In genomic region chr6:117481278-117481925, GRCh38 we compare ENCODE assay signal across 1 cellular context.
TF ChIP-seq lines count a peak whose summit lies in the region.

No MANE protein-coding gene starts in this region.

TF ChIP-seq in HepG2, 621 proteins besides CTCF, POLR2A, EP300 and RAD21 (continued from another document and continues in another):
- TF ChIP-seq HNF1A (IDR thresholded peaks at IDR 0.05; ENCODE audit: low read depth): no peak
- TF ChIP-seq HNF1A (CRISPR knock-in tag; IDR thresholded peaks at IDR 0.05; ENCODE audit: borderline replicate concordance): peak; percentile 37; the same call in 1 of the 2 replicates
- peak; percentile 95 for TF ChIP-seq ELF3 (CRISPR knock-in tag; IDR thresholded peaks at IDR 0.05)
- no peak for TF ChIP-seq HOXA9 (CRISPR knock-in tag; IDR thresholded peaks at IDR 0.05; ENCODE audit: borderline replicate concordance)
- TF ChIP-seq NFATC3 (CRISPR knock-in tag; IDR thresholded peaks at IDR 0.05): no peak
- TF ChIP-seq MED13 (CRISPR knock-in tag; IDR thresholded peaks at IDR 0.05): peak; percentile 87; the same call in 1 of the 2 replicates
- TF ChIP-seq MATR3 (CRISPR knock-in tag; IDR thresholded peaks at IDR 0.05): no peak
- peak; percentile 70; the same call in 1 of the 2 replicates for TF ChIP-seq TAF1 (CRISPR knock-in tag; IDR thresholded peaks at IDR 0.05)
- TF ChIP-seq NR2F2 (IDR thresholded peaks at IDR 0.05; ENCODE audit: borderline replicate concordance, low read depth): no peak; the same call in 1 of the 2 replicates
- TF ChIP-seq ISL2 (CRISPR knock-in tag; IDR thresholded peaks at IDR 0.05): peak; percentile 85
- TF ChIP-seq ZNF83 (CRISPR knock-in tag; IDR thresholded peaks at IDR 0.05; ENCODE audit: borderline replicate concordance): peak; percentile 55; the same call in 1 of the 2 replicates
- peak; percentile 24 for TF ChIP-seq STAG1 (CRISPR knock-in tag; IDR thresholded peaks at IDR 0.05)
- 0 out of 2 replicates have a peak, but pooled peaks have one; percentile 55 for TF ChIP-seq ZNF44 (CRISPR knock-in tag; IDR thresholded peaks at IDR 0.05)
- no peak for TF ChIP-seq PLRG1 (conservative IDR thresholded peaks at IDR 0.05)
- TF ChIP-seq ATRX (CRISPR knock-in tag; IDR thresholded peaks at IDR 0.05; ENCODE audit: borderline replicate concordance): no peak
- peak; percentile 80 for TF ChIP-seq ZNF768 (CRISPR knock-in tag; IDR thresholded peaks at IDR 0.05)
- no peak for TF ChIP-seq CREBL2 (CRISPR knock-in tag; IDR thresholded peaks at IDR 0.05; ENCODE audit: borderline replicate concordance)
- no peak for TF ChIP-seq HIVEP1 (CRISPR knock-in tag; IDR thresholded peaks at IDR 0.05)
- peak; percentile 78 for TF ChIP-seq KDM6A (CRISPR knock-in tag; IDR thresholded peaks at IDR 0.05; ENCODE audit: low read depth)
- peak; percentile 97 for TF ChIP-seq SALL1 (CRISPR knock-in tag; IDR thresholded peaks at IDR 0.05)
- TF ChIP-seq SKI (IDR thresholded peaks at IDR 0.05; ENCODE audit: partially characterized antibody): no peak
- no peak for TF ChIP-seq PHF5A (CRISPR knock-in tag; IDR thresholded peaks at IDR 0.05; ENCODE audit: low read depth, unreplicated experiment)
- no peak for TF ChIP-seq ZNF713 (CRISPR knock-in tag; IDR thresholded peaks at IDR 0.05)
- TF ChIP-seq ZNF317 (CRISPR knock-in tag; IDR thresholded peaks at IDR 0.05): peak; percentile 9; the same call in 1 of the 2 replicates
- TF ChIP-seq JDP2 (CRISPR knock-in tag; IDR thresholded peaks at IDR 0.05; ENCODE audit: borderline replicate concordance): no peak
- TF ChIP-seq ZNF17 (CRISPR knock-in tag; IDR thresholded peaks at IDR 0.05): no peak
- peak; percentile 53; the same call in 1 of the 2 replicates for TF ChIP-seq PHF8 (CRISPR knock-in tag; IDR thresholded peaks at IDR 0.05)
- TF ChIP-seq, protein P1, sequence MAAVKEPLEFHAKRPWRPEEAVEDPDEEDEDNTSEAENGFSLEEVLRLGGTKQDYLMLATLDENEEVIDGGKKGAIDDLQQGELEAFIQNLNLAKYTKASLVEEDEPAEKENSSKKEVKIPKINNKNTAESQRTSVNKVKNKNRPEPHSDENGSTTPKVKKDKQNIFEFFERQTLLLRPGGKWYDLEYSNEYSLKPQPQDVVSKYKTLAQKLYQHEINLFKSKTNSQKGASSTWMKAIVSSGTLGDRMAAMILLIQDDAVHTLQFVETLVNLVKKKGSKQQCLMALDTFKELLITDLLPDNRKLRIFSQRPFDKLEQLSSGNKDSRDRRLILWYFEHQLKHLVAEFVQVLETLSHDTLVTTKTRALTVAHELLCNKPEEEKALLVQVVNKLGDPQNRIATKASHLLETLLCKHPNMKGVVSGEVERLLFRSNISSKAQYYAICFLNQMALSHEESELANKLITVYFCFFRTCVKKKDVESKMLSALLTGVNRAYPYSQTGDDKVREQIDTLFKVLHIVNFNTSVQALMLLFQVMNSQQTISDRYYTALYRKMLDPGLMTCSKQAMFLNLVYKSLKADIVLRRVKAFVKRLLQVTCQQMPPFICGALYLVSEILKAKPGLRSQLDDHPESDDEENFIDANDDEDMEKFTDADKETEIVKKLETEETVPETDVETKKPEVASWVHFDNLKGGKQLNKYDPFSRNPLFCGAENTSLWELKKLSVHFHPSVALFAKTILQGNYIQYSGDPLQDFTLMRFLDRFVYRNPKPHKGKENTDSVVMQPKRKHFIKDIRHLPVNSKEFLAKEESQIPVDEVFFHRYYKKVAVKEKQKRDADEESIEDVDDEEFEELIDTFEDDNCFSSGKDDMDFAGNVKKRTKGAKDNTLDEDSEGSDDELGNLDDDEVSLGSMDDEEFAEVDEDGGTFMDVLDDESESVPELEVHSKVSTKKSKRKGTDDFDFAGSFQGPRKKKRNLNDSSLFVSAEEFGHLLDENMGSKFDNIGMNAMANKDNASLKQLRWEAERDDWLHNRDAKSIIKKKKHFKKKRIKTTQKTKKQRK (IDR thresholded peaks at IDR 0.05; ENCODE audit: low read length): no peak
- no peak for TF ChIP-seq ZNF225 (CRISPR knock-in tag; IDR thresholded peaks at IDR 0.05)
- TF ChIP-seq CENPX (CRISPR knock-in tag; IDR thresholded peaks at IDR 0.05): no peak
- 0 out of 2 replicates have a peak, but pooled peaks have one; percentile 40 for TF ChIP-seq ZSCAN12 (CRISPR knock-in tag; IDR thresholded peaks at IDR 0.05)
- no peak for TF ChIP-seq RFX1 (IDR thresholded peaks at IDR 0.05)
- no peak for TF ChIP-seq HNRNPH1 (optimal IDR thresholded peaks at IDR 0.05; ENCODE audit: low read depth, low read length)
- no peak for TF ChIP-seq ZNF18 (CRISPR knock-in tag; IDR thresholded peaks at IDR 0.05; ENCODE audit: insufficient replicate concordance)
- TF ChIP-seq ZNF652 (CRISPR knock-in tag; IDR thresholded peaks at IDR 0.05; ENCODE audit: borderline replicate concordance, low read depth): 0 out of 2 replicates have a peak, but pooled peaks have one; percentile 27
- peak; percentile 64 for TF ChIP-seq RNF2 (conservative IDR thresholded peaks at IDR 0.05; ENCODE audit: low read depth)
- no peak for TF ChIP-seq ZNF318 (CRISPR knock-in tag; IDR thresholded peaks at IDR 0.05)
- TF ChIP-seq ZNF615 (CRISPR knock-in tag; IDR thresholded peaks at IDR 0.05; ENCODE audit: borderline replicate concordance): no peak
- TF ChIP-seq FOXP1 (IDR thresholded peaks at IDR 0.05): no peak
- peak; percentile 82 for TF ChIP-seq FOXP1 (CRISPR knock-in tag; IDR thresholded peaks at IDR 0.05)
